8 cellular contexts compared by ENCODE assay signal in genomic region chr7:100159099-100159623, GRCh38. TPM values are rescaled to one million over a fixed set of nuclear protein-coding genes. Genes with fewer than 3 reads are reported as not detected.
DNase-seq lines count a peak whose midpoint lies in the region; ATAC-seq, FAIRE-seq and TF ChIP-seq lines count a peak whose summit lies in the region.

No MANE protein-coding gene starts in this region.

- H3K27me3 Mint-ChIP-seq in astrocyte (ENCODE audit: low read depth, unreplicated experiment): peaks cover 2% of the 10 kb centered on the region
- H3K27me3 Mint-ChIP-seq in memory B cell: peaks cover 1% of the 10 kb centered on the region

- H3K9me3 ChIP-seq in heart right ventricle (no peaks in the 10 kb centered on the region), astrocyte (ENCODE audit: insufficient read depth, low read depth, low read length) (no peaks in the 10 kb centered on the region)

- H3K4me3 Mint-ChIP-seq in astrocyte (ENCODE audit: unreplicated experiment) (peak overlapping the region; percentile 84), memory B cell (peak overlapping the region; percentile 89)

- ATAC-seq in heart right ventricle: no peak
- no peak for ATAC-seq in Right ventricle myocardium inferior
- no peak for ATAC-seq in memory B cell (ENCODE audit: low read depth)

- no peak for FAIRE-seq in astrocyte (lab: Jason Lieb, UNC)
- FAIRE-seq in HTR-8/SVneo (lab: Jason Lieb, UNC): no peak

- peak overlapping the region; percentile 92 for H3K4me2 ChIP-seq in astrocyte (ENCODE audit: low read length)

- no peaks in the 10 kb centered on the region for H3K27me3 ChIP-seq in heart right ventricle
- no peaks in the 10 kb centered on the region for H3K27me3 ChIP-seq in astrocyte (ENCODE audit: insufficient read depth, low read length)

- H3K27ac ChIP-seq in heart right ventricle (peak overlapping the region; percentile 30 to 97 (median 88)), astrocyte (ENCODE audit: low read depth, low read length) (no peak overlapping the region), urinary bladder (ENCODE audit: low read depth) (no peak overlapping the region)

- intact Hi-C loops in heart right ventricle (cut with DNase I) (loop anchor here in 1 of 10 donors (10.0 kb wide), 1 partner anchor 56 kb away; the partner anchor contains the start of gene PVRIG), Right ventricle myocardium inferior (cut with DNase I) (no loop called here)

- WGBS in heart right ventricle, 2 donors: 63 to 64% methylated on average over 7 of the region's 7 CpGs
- 63% methylated on average over 7 of the region's 7 CpGs for WGBS in urinary bladder

- H3K4me1 Mint-ChIP-seq in astrocyte (ENCODE audit: low read depth, unreplicated experiment) (peaks cover 7% of the 10 kb centered on the region), memory B cell (peaks cover 20% of the 10 kb centered on the region)

- H3K4me1 ChIP-seq in heart right ventricle (peaks cover 7 to 43% (median 20%) of the 10 kb centered on the region in 9 donors), astrocyte (ENCODE audit: insufficient read depth, low read length) (peaks cover 7% of the 10 kb centered on the region), urinary bladder (ENCODE audit: insufficient read depth) (peaks cover 3% of the 10 kb centered on the region)

- peaks cover 34% of the 10 kb centered on the region for H4K20me1 ChIP-seq in astrocyte (ENCODE audit: insufficient read depth, low read length)

- no peak for TF ChIP-seq CTCF in heart right ventricle (IDR thresholded peaks at IDR 0.05)
- TF ChIP-seq CTCF in astrocyte (IDR thresholded peaks at IDR 0.05; ENCODE audit: insufficient read depth, low read depth, low read length): no peak

- DNase-seq in heart right ventricle (no peak), Right ventricle myocardium inferior (ENCODE audit: missing footprints) (no peak), astrocyte (ENCODE audit: low read depth) (no peak), memory B cell (ENCODE audit: low spot score in 2 of 2) (no peak), iPS-NIHi11 (ENCODE audit: low spot score) (no peak), HTR-8/SVneo (ENCODE audit: insufficient read length, low spot score) (no peak), iPS-NIHi7 (ENCODE audit: extremely low spot score) (no peak)

- H3K9ac ChIP-seq in astrocyte (ENCODE audit: low read length): peak overlapping the region; percentile 93

- H3K27ac Mint-ChIP-seq in astrocyte (ENCODE audit: unreplicated experiment) (peak overlapping the region; percentile 74), memory B cell (no peak overlapping the region)

- peaks cover 0 to 31% (median 19%) of the 10 kb centered on the region in 9 donors for H3K36me3 ChIP-seq in heart right ventricle
- peaks cover 9% of the 10 kb centered on the region for H3K36me3 ChIP-seq in astrocyte (ENCODE audit: insufficient read depth, low read length)
- H3K36me3 ChIP-seq in urinary bladder (ENCODE audit: insufficient read depth): no peaks in the 10 kb centered on the region

- H3K36me3 Mint-ChIP-seq in astrocyte (ENCODE audit: low read depth, unreplicated experiment) (peaks cover 2% of the 10 kb centered on the region), memory B cell (peaks cover 10% of the 10 kb centered on the region)

- H3K79me2 ChIP-seq in astrocyte (ENCODE audit: insufficient read depth, low read length): peaks cover 35% of the 10 kb centered on the region

- H2AFZ ChIP-seq in astrocyte (ENCODE audit: low read depth, low read length): peak overlapping the region; percentile 75

- H3K4me3 ChIP-seq in heart right ventricle (peak overlapping the region in 9 of 10 donors; percentile 75 to 99 (median 90)), astrocyte (ENCODE audit: insufficient read depth, low read depth, low read length) (peak overlapping the region; percentile 77), urinary bladder (ENCODE audit: low read depth, low read length) (peak overlapping the region; percentile 87)

- no peaks in the 10 kb centered on the region for H3K9me3 Mint-ChIP-seq in astrocyte (ENCODE audit: unreplicated experiment)
- no peaks in the 10 kb centered on the region for H3K9me3 Mint-ChIP-seq in memory B cell

RNA-seq across cellular contexts. Expression of gene TRAPPC14, which starts 0.6 kb away (rescaled TPM):
- 10 to 100 TPM in 1 of 10 donors, 1 to 10 TPM in 9; 3.9 to 10.8 (median 7.6) TPM for total RNA-seq in heart right ventricle
- 10 to 100 TPM in 1 of 2 donors, 1 to 10 TPM in 1; 7.8 to 17.5 TPM for polyA plus RNA-seq in heart right ventricle
- total RNA-seq in Right ventricle myocardium inferior: 7.1 TPM
- total RNA-seq in astrocyte: 18.7 and 19.5 TPM in 2 replicates
- total RNA-seq in urinary bladder: 5.4 TPM
- polyA plus RNA-seq in urinary bladder: 11.6 TPM

RNA-seq across cellular contexts. Expression of gene GAL3ST4, which starts 9.3 kb away (rescaled TPM):
- total RNA-seq in heart right ventricle (1 to 10 TPM in 9 of 10 donors, under 1 TPM in 1; 1.00 to 3.1 (median 1.5) TPM), Right ventricle myocardium inferior (3.1 TPM), astrocyte (3.1 and 3.4 TPM in 2 replicates), urinary bladder (6.5 TPM)
- polyA plus RNA-seq in heart right ventricle (1 to 10 TPM; 1.1 to 1.6 TPM), urinary bladder (9.8 TPM)

RNA-seq across cellular contexts. Expression of gene LAMTOR4, which starts 10.4 kb away (rescaled TPM):
- total RNA-seq in heart right ventricle (100 to 1,000 TPM in 1 of 10 donors, 10 to 100 TPM in 9; 72.3 to 102 (median 88.5) TPM), Right ventricle myocardium inferior (99.4 TPM), astrocyte (59.9 and 62.7 TPM in 2 replicates), urinary bladder (36.3 TPM)
- polyA plus RNA-seq in heart right ventricle (100 to 1,000 TPM; 147 to 210 TPM), urinary bladder (251 TPM)

RNA-seq across cellular contexts. Expression of gene GPC2, which starts 18.0 kb away (rescaled TPM):
- 1 to 10 TPM in 1 of 10 donors, under 1 TPM in 7, not detected in 2; 0.11 to 1.1 (median 0.50) TPM for total RNA-seq in heart right ventricle
- under 1 TPM; 0.51 TPM for polyA plus RNA-seq in heart right ventricle
- total RNA-seq in Right ventricle myocardium inferior: 0.32 TPM
- 6.5 and 7.6 TPM in 2 replicates for total RNA-seq in astrocyte
- 3.7 TPM for total RNA-seq in urinary bladder
- 0.80 TPM for polyA plus RNA-seq in urinary bladder

RNA-seq across cellular contexts. Expression of gene STAG3, which starts 18.6 kb away (rescaled TPM):
- total RNA-seq in heart right ventricle: 1 to 10 TPM in 3 of 10 donors, under 1 TPM in 6, not detected in 1; 0.32 to 1.5 (median 0.47) TPM
- under 1 TPM; 0.13 to 0.66 TPM for polyA plus RNA-seq in heart right ventricle
- total RNA-seq in Right ventricle myocardium inferior: 0.51 TPM
- 0.34 and 0.36 TPM in 2 replicates for total RNA-seq in astrocyte
- 0.90 TPM for total RNA-seq in urinary bladder
- 0.61 TPM for polyA plus RNA-seq in urinary bladder

Comparison
In these comparisons a context has a peak if more than half of its experiments do, and no peak if none do; other contexts are left out.
1. H3K27ac ChIP-seq: peak in heart right ventricle (10 of 10); none in astrocyte (single experiment) and urinary bladder (single experiment).
2. Peak in every context shown above with its lines, with median percentiles within 50 percentile points of each other: H3K4me3 ChIP-seq.